In genomic region chr17:27423651-27424050, GRCh38 we compare ENCODE assay signal across 24 cellular contexts.
"Had no signal": no experiment of that assay in that cellular context is flagged by ENCODE, and none has a peak within 500 bp of the region (broad histone marks: within the 10 kb centered on the region; RNA-seq: fewer than 3 reads in every experiment).

No MANE protein-coding gene starts in this region.

- H3K27ac Mint-ChIP-seq: activated CD4-positive, alpha-beta memory T cell treated with anti-CD3 and anti-CD28 coated beads, Interleukin-2, amount 10 ng/mL, durations not matched to agents 7 days and 5 days; activated CD8-positive, alpha-beta memory T cell treated with anti-CD3 and anti-CD28 coated beads, Interleukin-2, amount 10 ng/mL, durations not matched to agents 7 days and 5 days; activated T-helper 2 cell treated with anti-CD3 and anti-CD28 coated beads, Interferon-gamma antibody, Interleukin-2, Interleukin-4, amounts not matched to agents 10 μg/mL and 5 μg/mL and 100 μg/mL, durations not matched to agents 14 hours and 24 hours and 36 hours; T-helper 2 cell treated with Interferon-gamma antibody and Interleukin-4, amounts not matched to agents 5 μg/mL and 100 μg/mL, for 36 hours had no signal

- H3K9me3 Mint-ChIP-seq: activated CD4-positive, alpha-beta memory T cell treated with anti-CD3 and anti-CD28 coated beads, Interleukin-2, amount 10 ng/mL, durations not matched to agents 7 days and 5 days; activated T-helper 2 cell treated with anti-CD3 and anti-CD28 coated beads, Interferon-gamma antibody, Interleukin-2, Interleukin-4, amounts not matched to agents 10 μg/mL and 5 μg/mL and 100 μg/mL, durations not matched to agents 14 hours and 24 hours and 36 hours; central memory CD8-positive, alpha-beta T cell; neural crest cell; T-helper 2 cell treated with Interferon-gamma antibody and Interleukin-4, amounts not matched to agents 5 μg/mL and 100 μg/mL, for 36 hours had no signal

- H3K27me3 Mint-ChIP-seq: activated CD8-positive, alpha-beta memory T cell treated with anti-CD3 and anti-CD28 coated beads, Interleukin-2, amount 10 ng/mL, durations not matched to agents 7 days and 5 days; central memory CD8-positive, alpha-beta T cell; naive B cell had no signal

- H3K4me3 Mint-ChIP-seq: activated CD4-positive, alpha-beta memory T cell treated with anti-CD3 and anti-CD28 coated beads, Interleukin-2, amount 10 ng/mL, durations not matched to agents 7 days and 5 days; activated CD8-positive, alpha-beta memory T cell treated with anti-CD3 and anti-CD28 coated beads, Interleukin-2, amount 10 ng/mL, durations not matched to agents 7 days and 5 days; central memory CD8-positive, alpha-beta T cell; naive B cell; neural crest cell; T-helper 2 cell treated with Interferon-gamma antibody and Interleukin-4, amounts not matched to agents 5 μg/mL and 100 μg/mL, for 36 hours had no signal

- H3K36me3 Mint-ChIP-seq: activated CD8-positive, alpha-beta memory T cell treated with anti-CD3 and anti-CD28 coated beads, Interleukin-2, amount 10 ng/mL, durations not matched to agents 7 days and 5 days; naive B cell had no signal

- H3K4me1 Mint-ChIP-seq: activated CD4-positive, alpha-beta memory T cell treated with anti-CD3 and anti-CD28 coated beads, Interleukin-2, amount 10 ng/mL, durations not matched to agents 7 days and 5 days; activated CD8-positive, alpha-beta memory T cell treated with anti-CD3 and anti-CD28 coated beads, Interleukin-2, amount 10 ng/mL, durations not matched to agents 7 days and 5 days; central memory CD8-positive, alpha-beta T cell; naive B cell; neural crest cell had no signal

- FAIRE-seq: urothelium cell line had no signal

- ATAC-seq: activated CD8-positive, alpha-beta memory T cell treated with anti-CD3 and anti-CD28 coated beads, Interleukin-2, amount 10 ng/mL, durations not matched to agents 7 days and 5 days; gastroesophageal sphincter; heart right ventricle; stimulated activated naive CD8-positive, alpha-beta T cell treated with anti-CD3 and anti-CD28 coated beads, Interleukin-15, Interleukin-2, amounts not matched to agents 100 U/mL and 50 U/mL, for 24 hours had no signal

- H3K4me3 ChIP-seq: coronary artery, gastroesophageal sphincter, heart right ventricle, left ventricle myocardium inferior, tibial artery had no signal

- DNase-seq: activated CD4-positive, alpha-beta memory T cell treated with anti-CD3 and anti-CD28 coated beads, Interleukin-2, amount 10 ng/mL, durations not matched to agents 7 days and 5 days; activated CD4-positive, alpha-beta T cell treated with anti-CD3 and anti-CD28 coated beads for 48 hours; activated CD4-positive, CD25-positive, alpha-beta regulatory T cell; activated CD8-positive, alpha-beta memory T cell treated with anti-CD3 and anti-CD28 coated beads, Interleukin-2, amount 10 ng/mL, durations not matched to agents 7 days and 5 days; activated naive CD4-positive, alpha-beta T cell treated with Interleukin-2 at 50 U/mL for 16 hours; activated T-cell treated with anti-CD3 and anti-CD28 coated beads, Interleukin-2, amount 50 U/mL, for 1 hour; anterior cingulate cortex; heart right ventricle; kidney glomerular epithelial cell; left ventricle myocardium inferior; mammary epithelial cell; naive B cell; retina; stimulated activated CD4-positive, alpha-beta T cell treated with anti-CD3 and anti-CD28 coated beads, Interleukin-2, amount 100 ng/mL, for 24 hours; stimulated activated naive CD8-positive, alpha-beta T cell treated with anti-CD3 and anti-CD28 coated beads, Interleukin-15, Interleukin-2, amounts not matched to agents 100 U/mL and 50 U/mL, for 24 hours; substantia nigra; tibial artery had no signal
